1 cellular context compared by ENCODE assay signal in the genomic region with DNA sequence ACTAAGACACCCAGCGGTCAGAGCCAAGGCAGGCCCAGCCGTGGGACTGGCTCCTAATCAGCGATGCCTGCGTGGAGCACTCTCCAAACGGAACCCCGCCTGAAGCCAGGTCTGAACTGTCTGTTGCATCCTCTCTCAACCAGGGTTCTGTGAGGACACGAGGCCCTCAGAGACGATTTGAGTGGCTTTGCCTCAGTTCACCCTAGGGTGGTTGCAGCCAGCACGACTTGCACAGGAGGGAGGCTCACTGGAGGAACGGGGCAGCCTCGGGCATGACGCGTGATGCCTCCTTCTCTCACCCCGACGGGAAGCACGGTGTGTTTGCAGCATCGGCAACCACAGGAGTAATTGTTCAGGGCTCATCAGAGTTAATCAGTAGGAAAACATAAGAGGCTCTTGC.
TF ChIP-seq lines count a peak whose summit lies in the region.

No MANE protein-coding gene starts in this region.

TF ChIP-seq in H1, 55 proteins besides CTCF, POLR2A, EP300 and RAD21 (continued from another document):
- TF ChIP-seq, protein P1, sequence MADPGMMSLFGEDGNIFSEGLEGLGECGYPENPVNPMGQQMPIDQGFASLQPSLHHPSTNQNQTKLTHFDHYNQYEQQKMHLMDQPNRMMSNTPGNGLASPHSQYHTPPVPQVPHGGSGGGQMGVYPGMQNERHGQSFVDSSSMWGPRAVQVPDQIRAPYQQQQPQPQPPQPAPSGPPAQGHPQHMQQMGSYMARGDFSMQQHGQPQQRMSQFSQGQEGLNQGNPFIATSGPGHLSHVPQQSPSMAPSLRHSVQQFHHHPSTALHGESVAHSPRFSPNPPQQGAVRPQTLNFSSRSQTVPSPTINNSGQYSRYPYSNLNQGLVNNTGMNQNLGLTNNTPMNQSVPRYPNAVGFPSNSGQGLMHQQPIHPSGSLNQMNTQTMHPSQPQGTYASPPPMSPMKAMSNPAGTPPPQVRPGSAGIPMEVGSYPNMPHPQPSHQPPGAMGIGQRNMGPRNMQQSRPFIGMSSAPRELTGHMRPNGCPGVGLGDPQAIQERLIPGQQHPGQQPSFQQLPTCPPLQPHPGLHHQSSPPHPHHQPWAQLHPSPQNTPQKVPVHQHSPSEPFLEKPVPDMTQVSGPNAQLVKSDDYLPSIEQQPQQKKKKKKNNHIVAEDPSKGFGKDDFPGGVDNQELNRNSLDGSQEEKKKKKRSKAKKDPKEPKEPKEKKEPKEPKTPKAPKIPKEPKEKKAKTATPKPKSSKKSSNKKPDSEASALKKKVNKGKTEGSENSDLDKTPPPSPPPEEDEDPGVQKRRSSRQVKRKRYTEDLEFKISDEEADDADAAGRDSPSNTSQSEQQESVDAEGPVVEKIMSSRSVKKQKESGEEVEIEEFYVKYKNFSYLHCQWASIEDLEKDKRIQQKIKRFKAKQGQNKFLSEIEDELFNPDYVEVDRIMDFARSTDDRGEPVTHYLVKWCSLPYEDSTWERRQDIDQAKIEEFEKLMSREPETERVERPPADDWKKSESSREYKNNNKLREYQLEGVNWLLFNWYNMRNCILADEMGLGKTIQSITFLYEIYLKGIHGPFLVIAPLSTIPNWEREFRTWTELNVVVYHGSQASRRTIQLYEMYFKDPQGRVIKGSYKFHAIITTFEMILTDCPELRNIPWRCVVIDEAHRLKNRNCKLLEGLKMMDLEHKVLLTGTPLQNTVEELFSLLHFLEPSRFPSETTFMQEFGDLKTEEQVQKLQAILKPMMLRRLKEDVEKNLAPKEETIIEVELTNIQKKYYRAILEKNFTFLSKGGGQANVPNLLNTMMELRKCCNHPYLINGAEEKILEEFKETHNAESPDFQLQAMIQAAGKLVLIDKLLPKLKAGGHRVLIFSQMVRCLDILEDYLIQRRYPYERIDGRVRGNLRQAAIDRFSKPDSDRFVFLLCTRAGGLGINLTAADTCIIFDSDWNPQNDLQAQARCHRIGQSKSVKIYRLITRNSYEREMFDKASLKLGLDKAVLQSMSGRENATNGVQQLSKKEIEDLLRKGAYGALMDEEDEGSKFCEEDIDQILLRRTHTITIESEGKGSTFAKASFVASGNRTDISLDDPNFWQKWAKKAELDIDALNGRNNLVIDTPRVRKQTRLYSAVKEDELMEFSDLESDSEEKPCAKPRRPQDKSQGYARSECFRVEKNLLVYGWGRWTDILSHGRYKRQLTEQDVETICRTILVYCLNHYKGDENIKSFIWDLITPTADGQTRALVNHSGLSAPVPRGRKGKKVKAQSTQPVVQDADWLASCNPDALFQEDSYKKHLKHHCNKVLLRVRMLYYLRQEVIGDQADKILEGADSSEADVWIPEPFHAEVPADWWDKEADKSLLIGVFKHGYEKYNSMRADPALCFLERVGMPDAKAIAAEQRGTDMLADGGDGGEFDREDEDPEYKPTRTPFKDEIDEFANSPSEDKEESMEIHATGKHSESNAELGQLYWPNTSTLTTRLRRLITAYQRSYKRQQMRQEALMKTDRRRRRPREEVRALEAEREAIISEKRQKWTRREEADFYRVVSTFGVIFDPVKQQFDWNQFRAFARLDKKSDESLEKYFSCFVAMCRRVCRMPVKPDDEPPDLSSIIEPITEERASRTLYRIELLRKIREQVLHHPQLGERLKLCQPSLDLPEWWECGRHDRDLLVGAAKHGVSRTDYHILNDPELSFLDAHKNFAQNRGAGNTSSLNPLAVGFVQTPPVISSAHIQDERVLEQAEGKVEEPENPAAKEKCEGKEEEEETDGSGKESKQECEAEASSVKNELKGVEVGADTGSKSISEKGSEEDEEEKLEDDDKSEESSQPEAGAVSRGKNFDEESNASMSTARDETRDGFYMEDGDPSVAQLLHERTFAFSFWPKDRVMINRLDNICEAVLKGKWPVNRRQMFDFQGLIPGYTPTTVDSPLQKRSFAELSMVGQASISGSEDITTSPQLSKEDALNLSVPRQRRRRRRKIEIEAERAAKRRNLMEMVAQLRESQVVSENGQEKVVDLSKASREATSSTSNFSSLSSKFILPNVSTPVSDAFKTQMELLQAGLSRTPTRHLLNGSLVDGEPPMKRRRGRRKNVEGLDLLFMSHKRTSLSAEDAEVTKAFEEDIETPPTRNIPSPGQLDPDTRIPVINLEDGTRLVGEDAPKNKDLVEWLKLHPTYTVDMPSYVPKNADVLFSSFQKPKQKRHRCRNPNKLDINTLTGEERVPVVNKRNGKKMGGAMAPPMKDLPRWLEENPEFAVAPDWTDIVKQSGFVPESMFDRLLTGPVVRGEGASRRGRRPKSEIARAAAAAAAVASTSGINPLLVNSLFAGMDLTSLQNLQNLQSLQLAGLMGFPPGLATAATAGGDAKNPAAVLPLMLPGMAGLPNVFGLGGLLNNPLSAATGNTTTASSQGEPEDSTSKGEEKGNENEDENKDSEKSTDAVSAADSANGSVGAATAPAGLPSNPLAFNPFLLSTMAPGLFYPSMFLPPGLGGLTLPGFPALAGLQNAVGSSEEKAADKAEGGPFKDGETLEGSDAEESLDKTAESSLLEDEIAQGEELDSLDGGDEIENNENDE (IDR thresholded peaks at IDR 0.05; ENCODE audit: insufficient replicate concordance, low read length): no peak
- TF ChIP-seq, protein P2, sequence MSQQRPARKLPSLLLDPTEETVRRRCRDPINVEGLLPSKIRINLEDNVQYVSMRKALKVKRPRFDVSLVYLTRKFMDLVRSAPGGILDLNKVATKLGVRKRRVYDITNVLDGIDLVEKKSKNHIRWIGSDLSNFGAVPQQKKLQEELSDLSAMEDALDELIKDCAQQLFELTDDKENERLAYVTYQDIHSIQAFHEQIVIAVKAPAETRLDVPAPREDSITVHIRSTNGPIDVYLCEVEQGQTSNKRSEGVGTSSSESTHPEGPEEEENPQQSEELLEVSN (IDR thresholded peaks at IDR 0.05): no peak
- TF ChIP-seq ASH2L (IDR thresholded peaks at IDR 0.05; ENCODE audit: low read length) (no peak), GABPA (IDR thresholded peaks at IDR 0.05; ENCODE audit: borderline replicate concordance, insufficient read depth, low read length) (no peak), SIN3A (conservative IDR thresholded peaks at IDR 0.05 in 1 of 2, IDR thresholded peaks at IDR 0.05 in 1 of 2; ENCODE audit: low read depth in 1 of 2, low read length in 2 of 2) (no peak), ZNF274 (IDR thresholded peaks at IDR 0.05; ENCODE audit: borderline replicate concordance, extremely low read depth, low read length) (no peak), HDAC2 (IDR thresholded peaks at IDR 0.05; ENCODE audit: borderline replicate concordance in 1 of 2, low read depth in 2 of 2, low read length in 2 of 2) (no peak), NRF1 (IDR thresholded peaks at IDR 0.05; ENCODE audit: low read depth, low read length) (no peak), JUN (IDR thresholded peaks at IDR 0.05; ENCODE audit: low read depth, low read length) (no peak)
- TF ChIP-seq, protein P3, sequence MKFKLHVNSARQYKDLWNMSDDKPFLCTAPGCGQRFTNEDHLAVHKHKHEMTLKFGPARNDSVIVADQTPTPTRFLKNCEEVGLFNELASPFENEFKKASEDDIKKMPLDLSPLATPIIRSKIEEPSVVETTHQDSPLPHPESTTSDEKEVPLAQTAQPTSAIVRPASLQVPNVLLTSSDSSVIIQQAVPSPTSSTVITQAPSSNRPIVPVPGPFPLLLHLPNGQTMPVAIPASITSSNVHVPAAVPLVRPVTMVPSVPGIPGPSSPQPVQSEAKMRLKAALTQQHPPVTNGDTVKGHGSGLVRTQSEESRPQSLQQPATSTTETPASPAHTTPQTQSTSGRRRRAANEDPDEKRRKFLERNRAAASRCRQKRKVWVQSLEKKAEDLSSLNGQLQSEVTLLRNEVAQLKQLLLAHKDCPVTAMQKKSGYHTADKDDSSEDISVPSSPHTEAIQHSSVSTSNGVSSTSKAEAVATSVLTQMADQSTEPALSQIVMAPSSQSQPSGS (IDR thresholded peaks at IDR 0.05; ENCODE audit: low read length): no peak
